ENCODE assay signal across 1 cellular context in the genomic region with DNA sequence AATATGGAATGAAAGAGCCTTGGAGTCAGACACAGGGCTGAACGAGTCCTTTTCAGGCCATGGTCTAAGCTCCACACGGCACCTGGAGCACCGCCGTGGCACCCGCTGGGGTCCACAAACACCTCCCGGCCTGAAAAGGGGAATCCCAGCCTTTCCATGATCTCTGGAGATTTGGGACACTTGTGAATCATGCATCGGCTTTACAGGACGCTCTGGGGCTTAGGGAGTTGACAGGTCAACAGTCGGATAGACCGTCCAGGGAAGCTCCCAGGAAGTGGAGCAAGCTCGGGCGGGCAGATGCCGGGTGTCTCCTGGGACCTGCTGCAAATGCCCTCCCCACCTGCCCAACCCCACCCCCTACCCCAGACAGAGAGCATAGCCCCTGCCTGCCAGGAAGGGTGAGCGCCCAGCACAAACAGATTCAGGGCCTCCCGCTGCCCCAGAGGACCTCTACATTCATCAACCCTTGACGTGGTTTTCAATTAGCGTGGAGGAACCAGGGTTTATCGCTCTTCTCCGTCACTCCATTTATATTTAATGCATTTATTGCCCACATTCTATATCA.
TF ChIP-seq lines count a peak whose summit lies in the region.

No MANE protein-coding gene starts in this region.

TF ChIP-seq in WTC11, 78 proteins besides CTCF, POLR2A, EP300 and RAD21 (continued from another document):
- TF ChIP-seq, protein P1, sequence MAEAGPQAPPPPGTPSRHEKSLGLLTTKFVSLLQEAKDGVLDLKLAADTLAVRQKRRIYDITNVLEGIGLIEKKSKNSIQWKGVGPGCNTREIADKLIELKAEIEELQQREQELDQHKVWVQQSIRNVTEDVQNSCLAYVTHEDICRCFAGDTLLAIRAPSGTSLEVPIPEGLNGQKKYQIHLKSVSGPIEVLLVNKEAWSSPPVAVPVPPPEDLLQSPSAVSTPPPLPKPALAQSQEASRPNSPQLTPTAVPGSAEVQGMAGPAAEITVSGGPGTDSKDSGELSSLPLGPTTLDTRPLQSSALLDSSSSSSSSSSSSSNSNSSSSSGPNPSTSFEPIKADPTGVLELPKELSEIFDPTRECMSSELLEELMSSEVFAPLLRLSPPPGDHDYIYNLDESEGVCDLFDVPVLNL (CRISPR knock-in tag; IDR thresholded peaks at IDR 0.05; ENCODE audit: borderline replicate concordance, low read depth), result no peak
- no peak for TF ChIP-seq GABPB1 (CRISPR knock-in tag; IDR thresholded peaks at IDR 0.05)
- TF ChIP-seq TEAD4 (CRISPR knock-in tag; IDR thresholded peaks at IDR 0.05), result no peak
- TF ChIP-seq ELF4 (CRISPR knock-in tag; IDR thresholded peaks at IDR 0.05; ENCODE audit: low read depth), result no peak
